Comparison of ENCODE assay signal across 11 cellular contexts in the genomic region with DNA sequence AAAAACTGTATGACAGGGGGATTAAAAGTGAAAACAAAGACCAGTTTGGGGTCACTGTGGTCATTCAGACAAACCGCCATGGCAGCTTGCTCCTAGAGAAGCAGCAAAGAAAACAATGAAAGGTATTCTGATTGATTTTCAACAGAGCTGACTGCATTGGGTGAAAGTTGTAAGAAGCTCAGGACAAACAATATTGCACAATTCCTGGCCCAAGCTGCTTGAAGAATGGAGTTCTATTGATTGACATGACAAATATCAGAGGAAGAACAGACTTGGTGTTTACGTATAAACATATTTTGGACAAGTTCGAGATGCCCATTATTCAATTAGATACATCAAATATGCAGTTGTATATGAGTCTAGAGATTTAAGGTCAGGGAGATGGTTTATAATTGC.
DNase-seq lines count a peak whose midpoint lies in the region; ATAC-seq and TF ChIP-seq lines count a peak whose summit lies in the region.
"Had no signal": no experiment of that assay in that cellular context is flagged by ENCODE, and none has a peak within 500 bp of the region (broad histone marks: within the 10 kb centered on the region; RNA-seq: fewer than 3 reads in every experiment).

No MANE protein-coding gene starts in this region.

- no peak overlapping the region for H3K4me3 ChIP-seq in SK-N-SH (ENCODE audit: low read depth in 2 of 2, low read length in 1 of 2)
- no peak overlapping the region for H3K4me3 ChIP-seq in OCI-LY7 (ENCODE audit: low read depth, low read length, poor library complexity, severe bottlenecking)
- H3K4me3 ChIP-seq in osteoblast (ENCODE audit: insufficient read depth, low read length): no peak overlapping the region
- H3K4me3 ChIP-seq: gastrocnemius medialis had no signal

- H3K9me3 ChIP-seq in SK-N-SH: no peaks in the 10 kb centered on the region
- H3K9me3 ChIP-seq in OCI-LY7 (ENCODE audit: low read length): no peaks in the 10 kb centered on the region; the same call in 1 of the 2 replicates
- H3K9me3 ChIP-seq in osteoblast (ENCODE audit: low read depth, low read length): no peaks in the 10 kb centered on the region
- H3K9me3 ChIP-seq: gastrocnemius medialis had no signal

- CTCF ChIA-PET in SK-N-SH (lab: Yijun Ruan, JAX): interaction anchor here (2.3 kb wide), 1 partner anchor 31 kb away, joined by 19 read pairs; no protein-coding TSS in a partner anchor
- CTCF ChIA-PET in OCI-LY7 (lab: Charles Lee; ENCODE audit: unreplicated experiment): no interaction called here

- ATAC-seq in SK-N-SH treated with all-trans-retinoic acid at 6 μM for 48 hours (no peak), left colon (no peak)
- ATAC-seq: gastrocnemius medialis had no signal

- peak overlapping the region; percentile 92 to 99; a peak in 3 of 4 replicates for H3K27ac ChIP-seq in SK-N-SH (ENCODE audit: low read depth in 2 of 2, low read length in 1 of 2)
- peak overlapping the region; percentile 99 for H3K27ac ChIP-seq in OCI-LY7 (ENCODE audit: low read depth, low read length, poor library complexity, severe bottlenecking)
- H3K27ac ChIP-seq in osteoblast (ENCODE audit: low read depth, low read length): peak overlapping the region; percentile 95

- H3K4me1 ChIP-seq in SK-N-SH (ENCODE audit: control insufficient read depth in 1 of 2, insufficient read depth in 2 of 2, low read depth in 1 of 2, low read length in 1 of 2): peaks cover 11 to 31% of the 10 kb centered on the region in 2 experiments; a peak in 3 of 4 replicates
- peaks cover 72% of the 10 kb centered on the region for H3K4me1 ChIP-seq in OCI-LY7 (ENCODE audit: insufficient read depth, low read length, poor library complexity, severe bottlenecking)
- H3K4me1 ChIP-seq in osteoblast (ENCODE audit: insufficient read depth, low read length): peaks cover 29% of the 10 kb centered on the region

- no peaks in the 10 kb centered on the region for H3K36me3 Mint-ChIP-seq in chondrocyte (ENCODE audit: low read depth)

- no peaks in the 10 kb centered on the region for H3K36me3 ChIP-seq in SK-N-SH (replicated peaks in 1 of 2; ENCODE audit: control insufficient read depth in 1 of 2, insufficient read depth in 2 of 2, low read length in 1 of 2)
- H3K36me3 ChIP-seq in OCI-LY7 (ENCODE audit: insufficient read depth, low read length): no peaks in the 10 kb centered on the region
- H3K36me3 ChIP-seq in osteoblast (ENCODE audit: insufficient read depth, low read length): no peaks in the 10 kb centered on the region
- H3K36me3 ChIP-seq: gastrocnemius medialis had no signal

- TF ChIP-seq EP300 in SK-N-SH (IDR thresholded peaks at IDR 0.05; ENCODE audit: borderline replicate concordance in 1 of 2, low read depth in 1 of 2, low read length in 1 of 2): no peak

- H3K27me3 ChIP-seq in SK-N-SH (ENCODE audit: insufficient read depth) (no peaks in the 10 kb centered on the region), osteoblast (ENCODE audit: insufficient read depth, low read length) (no peaks in the 10 kb centered on the region)

- H3K4me1 Mint-ChIP-seq in chondrocyte (ENCODE audit: low read depth): peaks cover 37% of the 10 kb centered on the region

- no peak overlapping the region for H3K4me3 Mint-ChIP-seq in chondrocyte (ENCODE audit: unreplicated experiment)

- no peak for TF ChIP-seq CTCF in SK-N-SH (IDR thresholded peaks at IDR 0.05)
- no peak for TF ChIP-seq CTCF in OCI-LY7 (conservative IDR thresholded peaks at IDR 0.05; ENCODE audit: low read length)
- TF ChIP-seq CTCF in chondrocyte (IDR thresholded peaks at IDR 0.05): no peak
- no peak for TF ChIP-seq CTCF in osteoblast (IDR thresholded peaks at IDR 0.05; ENCODE audit: extremely low read depth, low read depth, low read length)

- no peak for TF ChIP-seq RAD21 in SK-N-SH (IDR thresholded peaks at IDR 0.05; ENCODE audit: low read length)

- peaks cover 63% of the 10 kb centered on the region for H3F3A ChIP-seq in SK-N-SH (replicated peaks; ENCODE audit: insufficient read depth)

- H3K9ac ChIP-seq in SK-N-SH: no peak overlapping the region

- H2AFZ ChIP-seq in SK-N-SH (ENCODE audit: low read depth): no peak overlapping the region
- H2AFZ ChIP-seq in OCI-LY7 (ENCODE audit: low read length): no peak overlapping the region
- H2AFZ ChIP-seq in osteoblast (ENCODE audit: low read length): no peak overlapping the region

- peaks cover 1% of the 10 kb centered on the region for H3K9me3 Mint-ChIP-seq in chondrocyte (ENCODE audit: low read depth)

- H4K20me1 ChIP-seq in SK-N-SH (ENCODE audit: insufficient read depth) (no peaks in the 10 kb centered on the region), OCI-LY7 (ENCODE audit: insufficient read depth, low read length) (no peaks in the 10 kb centered on the region), osteoblast (ENCODE audit: insufficient read depth, low read length) (no peaks in the 10 kb centered on the region)

- H3K4me2 ChIP-seq in SK-N-SH (no peak overlapping the region), OCI-LY7 (ENCODE audit: low read length) (no peak overlapping the region), osteoblast (ENCODE audit: insufficient read depth, low read length) (no peak overlapping the region)

- WGBS in SK-N-SH (ENCODE audit: low lambda C conversion rate): 87% methylated on average over 3 of the region's 3 CpGs

- peak overlapping the region; percentile 36 for H3K27ac Mint-ChIP-seq in chondrocyte (ENCODE audit: unreplicated experiment)

- no peaks in the 10 kb centered on the region for H3K27me3 Mint-ChIP-seq in chondrocyte (ENCODE audit: low read depth)

- H3K9me2 ChIP-seq in SK-N-SH (no peaks in the 10 kb centered on the region), OCI-LY7 (ENCODE audit: insufficient read depth, low read length) (no peaks in the 10 kb centered on the region)

- no peak for DNase-seq in SK-N-SH
- DNase-seq in OCI-LY7 (ENCODE audit: low spot score): no peak
- no peak for DNase-seq in chondrocyte (ENCODE audit: low spot score)
- no peak for DNase-seq in osteoblast (ENCODE audit: insufficient read length, low spot score, missing footprints)
- no peak for DNase-seq in stimulated activated CD4-positive, alpha-beta T cell treated with anti-CD3 and anti-CD28 coated beads, Interleukin-12 subunit alpha, Interleukin-12 subunit beta, amount 100 ng/mL, for 4 hours
- DNase-seq in pons (ENCODE audit: low spot score): no peak
- DNase-seq in left colon: no peak
- DNase-seq: gastrocnemius medialis, MV-4-11, NCI-H526 had no signal

- no TSS peak for BruUV-seq in OCI-LY7 (replicated peaks; lab: Mats Ljungman, UMichigan)

- POLR2A ChIA-PET in SK-N-SH (lab: Yijun Ruan, JAX): interaction anchor here (3.0 to 4.0 kb wide), 3 partner anchors 20 to 174 kb away, joined by 18 to 101 read pairs (median 28); a partner anchor contains a TSS
- POLR2A ChIA-PET in OCI-LY7 (lab: Charles Lee): interaction anchor here (0.6 to 17.2 kb wide), 20 partner anchors 6 to 1869 kb away, joined by 3 to 793 read pairs (median 10); partner anchors contain the start of gene TRIM38

- H3K79me2 ChIP-seq in SK-N-SH (ENCODE audit: insufficient read depth): no peaks in the 10 kb centered on the region
- no peaks in the 10 kb centered on the region for H3K79me2 ChIP-seq in OCI-LY7 (ENCODE audit: insufficient read depth, low read depth, low read length)
- H3K79me2 ChIP-seq in osteoblast (ENCODE audit: insufficient read depth, low read length): no peaks in the 10 kb centered on the region

- intact Hi-C loops in OCI-LY7 (cut with micrococcal nuclease; ENCODE audit: unreplicated experiment) (loop anchor here (5.0 to 10.0 kb wide), 3 partner anchors 193 to 1510 kb away; a partner anchor contains a TSS), left colon (cut with DNase I, micrococcal nuclease) (loop anchor here in 1 of 2 donors (10.0 kb wide), 1 partner anchor 180 kb away; a partner anchor contains a TSS)

TF ChIP-seq in SK-N-SH, 30 proteins besides CTCF, POLR2A, EP300 and RAD21 (continues in another document):
- TF ChIP-seq TAF1 (IDR thresholded peaks at IDR 0.05; ENCODE audit: borderline replicate concordance, low read depth, low read length) (no peak), FOSL2 (IDR thresholded peaks at IDR 0.05; ENCODE audit: borderline replicate concordance, low read depth) (no peak), RXRA (IDR thresholded peaks at IDR 0.05; ENCODE audit: borderline replicate concordance, low read depth) (no peak), GATA2 (CRISPR knock-in tag; IDR thresholded peaks at IDR 0.05) (no peak), FOXJ3 (CRISPR knock-in tag; IDR thresholded peaks at IDR 0.05) (no peak), NRF1 (IDR thresholded peaks at IDR 0.05; ENCODE audit: low read depth, low read length) (no peak), MEF2A (IDR thresholded peaks at IDR 0.05; ENCODE audit: borderline replicate concordance, low read depth) (no peak), SMC3 (IDR thresholded peaks at IDR 0.05; ENCODE audit: low read depth, low read length) (no peak), RCOR1 (IDR thresholded peaks at IDR 0.05; ENCODE audit: low read length) (no peak), FOXM1 (IDR thresholded peaks at IDR 0.05; ENCODE audit: low read depth) (no peak), TCF12 (IDR thresholded peaks at IDR 0.05) (no peak)

TF ChIP-seq in SK-N-SH treated with all-trans-retinoic acid at 6 μM for 48 hours, 23 proteins besides CTCF, POLR2A, EP300 and RAD21 (continues in another document):
- TF ChIP-seq ZFP3 (CRISPR knock-in tag; IDR thresholded peaks at IDR 0.05) (no peak), CREB5 (CRISPR knock-in tag; IDR thresholded peaks at IDR 0.05; ENCODE audit: low read depth) (no peak), OSR1 (CRISPR knock-in tag; IDR thresholded peaks at IDR 0.05) (no peak), GLIS3 (CRISPR knock-in tag; IDR thresholded peaks at IDR 0.05) (no peak)
